7 cellular contexts compared by ENCODE assay signal in genomic region chr3:11288786-11289637, GRCh38.
A peak's percentile ranks its signal among the peaks of the same experiment; 100 is the strongest.
DNase-seq lines count a peak whose midpoint lies in the region; ATAC-seq and TF ChIP-seq lines count a peak whose summit lies in the region.

No MANE protein-coding gene starts in this region.

- H2AFZ ChIP-seq in OCI-LY1 (ENCODE audit: low read length) = no peak overlapping the region

- ATAC-seq in GM18520 (IDR thresholded peaks at IDR 0.05; ENCODE audit: unreplicated experiment) = peak; percentile 55
- peak; percentile 67 for ATAC-seq in HG02840 (IDR thresholded peaks at IDR 0.05; ENCODE audit: low FRiP score, unreplicated experiment)

- no peaks in the 10 kb centered on the region for H4K20me1 ChIP-seq in OCI-LY1 (ENCODE audit: insufficient read depth, low read length)

- no peaks in the 10 kb centered on the region for H3F3A ChIP-seq in OCI-LY1 (ENCODE audit: insufficient read depth, low read length)

- no peaks in the 10 kb centered on the region for H3K27me3 ChIP-seq in OCI-LY1 (ENCODE audit: insufficient read depth, low read length)
- no peaks in the 10 kb centered on the region for H3K27me3 ChIP-seq in mucosa of rectum (ENCODE audit: control insufficient read depth in 2 of 2, insufficient read depth in 2 of 2, low read length in 2 of 2)

- H3K36me3 ChIP-seq in OCI-LY1 (ENCODE audit: insufficient read depth, low read length) (peaks cover 16% of the 10 kb centered on the region; the same call in 1 of the 2 replicates), mucosa of rectum (ENCODE audit: control insufficient read depth in 2 of 2, insufficient read depth in 2 of 2, low read length in 2 of 2) (peaks cover 0 to 7% of the 10 kb centered on the region in 2 donors)

- H3K9ac ChIP-seq in OCI-LY1 (ENCODE audit: low read length) (no peak overlapping the region), mucosa of rectum (ENCODE audit: low read depth in 1 of 2, low read length in 2 of 2) (no peak overlapping the region)

- no peaks in the 10 kb centered on the region for H3K9me2 ChIP-seq in OCI-LY1 (ENCODE audit: low read depth, low read length)

- H3K4me3 ChIP-seq in OCI-LY1 (ENCODE audit: low read depth, low read length, poor library complexity, severe bottlenecking) (no peak overlapping the region), mucosa of rectum (ENCODE audit: low read length in 2 of 2) (no peak overlapping the region)

- peak overlapping the region; percentile 8 for H3K27ac ChIP-seq in OCI-LY1 (ENCODE audit: low read depth, low read length, poor library complexity, severe bottlenecking)
- peak overlapping the region; percentile 46 for H3K27ac ChIP-seq in caudate nucleus (ENCODE audit: low read depth, low read length)
- peak overlapping the region; percentile 43 to 46 for H3K27ac ChIP-seq in mucosa of rectum (ENCODE audit: low read depth in 2 of 2, low read length in 2 of 2)

- H3K9me3 ChIP-seq in OCI-LY1 (ENCODE audit: low read length) (no peaks in the 10 kb centered on the region), mucosa of rectum (ENCODE audit: control insufficient read depth in 2 of 2, low read length in 2 of 2) (no peaks in the 10 kb centered on the region)

- H3K4me1 ChIP-seq in OCI-LY1 (ENCODE audit: insufficient read depth, low read length, severe bottlenecking) (peaks cover 32% of the 10 kb centered on the region), mucosa of rectum (ENCODE audit: control insufficient read depth in 2 of 2, insufficient read depth in 2 of 2, low read length in 2 of 2) (peaks cover 4 to 17% of the 10 kb centered on the region in 2 donors)

- no peak for DNase-seq in caudate nucleus (lab: John Stamatoyannopoulos, UW)
- DNase-seq in GOT3 (lab: John Stamatoyannopoulos, UW) = no peak
- no peak for DNase-seq in NCI-H774 (lab: John Stamatoyannopoulos, UW)

- no peak for TF ChIP-seq CTCF in OCI-LY1 (IDR thresholded peaks at IDR 0.05; ENCODE audit: low read length)

- peak overlapping the region; percentile 52 for H3K4me2 ChIP-seq in OCI-LY1 (ENCODE audit: low read length)

- no peaks in the 10 kb centered on the region for H3K79me2 ChIP-seq in OCI-LY1 (ENCODE audit: insufficient read depth, low read length)
